Comparison of ENCODE assay signal across 8 cellular contexts in genomic region chr10:69057951-69058297, GRCh38. TPM values are rescaled to one million over a fixed set of nuclear protein-coding genes. Genes with fewer than 3 reads are reported as not detected.
DNase-seq lines count a peak whose midpoint lies in the region; FAIRE-seq and TF ChIP-seq lines count a peak whose summit lies in the region.

No MANE protein-coding gene starts in this region.

- H3K18ac ChIP-seq in mesenchymal stem cell (ENCODE audit: low read depth in 1 of 2, low read length in 2 of 2), result no peak overlapping the region

- no peak overlapping the region for H3K4me2 ChIP-seq in mesenchymal stem cell (ENCODE audit: low read length, poor library complexity, severe bottlenecking)

- H2BK5ac ChIP-seq in mesenchymal stem cell (ENCODE audit: low read depth, low read length, poor library complexity, severe bottlenecking), result no peak overlapping the region

- H3K36me3 ChIP-seq in bronchial epithelial cell (ENCODE audit: control insufficient read depth, insufficient read depth, low read length) (no peaks in the 10 kb centered on the region), mesenchymal stem cell (ENCODE audit: control insufficient read depth in 1 of 2, insufficient read depth in 2 of 2, low read depth in 1 of 2, low read length in 2 of 2) (no peaks in the 10 kb centered on the region)

- H2AK5ac ChIP-seq in mesenchymal stem cell (ENCODE audit: low read length, severe bottlenecking), result peak overlapping the region; percentile 85

- WGBS in mesenchymal stem cell, result 0% methylated on average over 1 of the region's 1 CpG

- no peak overlapping the region for H2BK15ac ChIP-seq in mesenchymal stem cell (ENCODE audit: low read depth, poor library complexity, severe bottlenecking)

- H2AFZ ChIP-seq in mesenchymal stem cell (ENCODE audit: low read depth, low read length), result peak overlapping the region; percentile 49

- no peak overlapping the region for H2BK120ac ChIP-seq in mesenchymal stem cell (ENCODE audit: low read depth, low read length)

- peak overlapping the region; percentile 4 for H3K27ac ChIP-seq in mesenchymal stem cell (ENCODE audit: low read length, poor library complexity, severe bottlenecking)

- no peaks in the 10 kb centered on the region for H3K79me1 ChIP-seq in mesenchymal stem cell (replicated peaks; ENCODE audit: low read length, poor library complexity, severe bottlenecking)

- POLR2A ChIA-PET in HEK293T (lab: Yijun Ruan, JAX), result no interaction called here

- no peak overlapping the region for H4K91ac ChIP-seq in mesenchymal stem cell (ENCODE audit: low read length)

- DNase-seq in AG08395 (ENCODE audit: low spot score) (peak; percentile 63), HS-27A (ENCODE audit: low read depth) (peak; percentile 78), bronchial epithelial cell (ENCODE audit: low read depth) (peak; percentile 40), mesenchymal stem cell (no peak), activated gamma-delta T cell (lab: John Stamatoyannopoulos, UW) (no peak), HEK293T (ENCODE audit: extremely low spot score) (no peak), KG1 (lab: John Stamatoyannopoulos, UW) (no peak), NCI-H2029 treated with DMSO at 0.1 percent for 48 hours (lab: John Stamatoyannopoulos, UW) (no peak)

- peaks cover 1% of the 10 kb centered on the region for H3K27me3 ChIP-seq in bronchial epithelial cell (ENCODE audit: control insufficient read depth, insufficient read depth, low read length)
- no peaks in the 10 kb centered on the region for H3K27me3 ChIP-seq in mesenchymal stem cell (ENCODE audit: control insufficient read depth in 1 of 2, insufficient read depth in 1 of 2, low read length in 2 of 2)

- H3K14ac ChIP-seq in mesenchymal stem cell (ENCODE audit: low read length in 2 of 2), result no peak overlapping the region

- no peak overlapping the region for H3K4ac ChIP-seq in mesenchymal stem cell (ENCODE audit: low read depth in 1 of 2, low read length in 2 of 2)

- H3K9me3 ChIP-seq in mesenchymal stem cell (ENCODE audit: control insufficient read depth, low read length), result no peaks in the 10 kb centered on the region

- no peak overlapping the region for H2BK12ac ChIP-seq in mesenchymal stem cell (ENCODE audit: low read length in 2 of 2)

- H3K4me3 ChIP-seq in bronchial epithelial cell (ENCODE audit: low read depth, low read length) (no peak overlapping the region), mesenchymal stem cell (ENCODE audit: insufficient read depth in 1 of 2, low read depth in 1 of 2, low read length in 2 of 2) (peak overlapping the region in 1 of 2 experiments; percentile 14)

- H3K4me1 ChIP-seq in mesenchymal stem cell (ENCODE audit: control insufficient read depth, insufficient read depth, low read depth, low read length), result peaks cover 22% of the 10 kb centered on the region

- H3K23ac ChIP-seq in mesenchymal stem cell (ENCODE audit: low read length in 2 of 2), result no peak overlapping the region

- no peak for TF ChIP-seq CTCF in bronchial epithelial cell (IDR thresholded peaks at IDR 0.05; ENCODE audit: insufficient read depth, low read length, severe bottlenecking)

- CTCF ChIA-PET in HEK293T (lab: Yijun Ruan, JAX), result no interaction called here

- FAIRE-seq in bronchial epithelial cell (lab: Jason Lieb, UNC), result no peak

- H3K9ac ChIP-seq in mesenchymal stem cell (ENCODE audit: low read length), result peak overlapping the region; percentile 49

- no peak overlapping the region for H4K8ac ChIP-seq in mesenchymal stem cell (ENCODE audit: low read length)

TF ChIP-seq in HEK293T, 16 proteins besides CTCF, POLR2A, EP300 and RAD21:
- TF ChIP-seq FOXM1 (IDR thresholded peaks at IDR 0.05; ENCODE audit: borderline replicate concordance), result no peak
- no peak for TF ChIP-seq FOXK2 (IDR thresholded peaks at IDR 0.05)
- TF ChIP-seq BHLHE40 (IDR thresholded peaks at IDR 0.05; ENCODE audit: borderline replicate concordance), result no peak
- no peak for TF ChIP-seq HDGF (IDR thresholded peaks at IDR 0.05; ENCODE audit: borderline replicate concordance)
- TF ChIP-seq FOXA1 (IDR thresholded peaks at IDR 0.05), result no peak
- no peak for TF ChIP-seq NFRKB (IDR thresholded peaks at IDR 0.05)
- TF ChIP-seq CTBP1 (IDR thresholded peaks at IDR 0.05; ENCODE audit: borderline replicate concordance), result no peak
- TF ChIP-seq ELF4 (IDR thresholded peaks at IDR 0.05), result no peak
- TF ChIP-seq TARDBP (IDR thresholded peaks at IDR 0.05), result no peak
- no peak for TF ChIP-seq LEF1 (IDR thresholded peaks at IDR 0.05; ENCODE audit: borderline replicate concordance)
TF ChIP-seq in HEK293T: peak in this region for 0.

RNA-seq across cellular contexts. Expression of gene SRGN, which starts 30.0 kb away (rescaled TPM):
- 0.26 and 1.0 TPM in 2 replicates for total RNA-seq in bronchial epithelial cell
- polyA plus RNA-seq in mesenchymal stem cell (2013, experiment 1 of 2), result 1.1 TPM
- 1.1 TPM for polyA plus RNA-seq in mesenchymal stem cell (2013, experiment 2 of 2)

Comparison
In these comparisons a context has a peak if more than half of its experiments do, and no peak if none do; other contexts are left out.
1. DNase-seq: peak in AG08395 (single experiment), HS-27A (single experiment) and bronchial epithelial cell (single experiment); none in mesenchymal stem cell (single experiment), activated gamma-delta T cell (single experiment), HEK293T (single experiment), KG1 (single experiment) and NCI-H2029 treated with DMSO at 0.1 percent for 48 hours (single experiment).